27 cellular contexts compared by ENCODE assay signal in the genomic region with DNA sequence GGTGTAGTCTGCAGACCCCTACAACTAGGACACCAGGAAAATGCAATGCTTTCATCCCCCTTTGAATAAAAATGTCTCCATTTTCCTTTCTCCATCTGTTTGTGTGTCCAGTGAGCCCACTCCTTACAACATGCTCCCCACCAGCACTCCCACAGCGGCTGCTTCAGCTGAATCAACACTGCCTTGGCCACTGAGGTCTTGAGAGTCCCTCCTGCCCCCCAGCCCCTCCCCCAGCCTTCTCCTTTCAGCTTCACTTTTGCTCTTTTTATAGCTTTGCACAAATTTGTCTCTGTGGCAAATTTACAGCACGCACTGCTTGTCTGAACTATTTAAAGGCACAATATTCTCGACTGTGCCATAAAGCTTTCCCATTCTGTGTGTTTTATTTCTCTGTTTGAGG.
"Had no signal": no experiment of that assay in that cellular context is flagged by ENCODE, and none has a peak within 500 bp of the region (broad histone marks: within the 10 kb centered on the region; RNA-seq: fewer than 3 reads in every experiment).

No MANE protein-coding gene starts in this region.

- H3K27ac Mint-ChIP-seq: immature natural killer cell; naive thymus-derived CD8-positive, alpha-beta T cell; neural progenitor cell; progenitor cell of endocrine pancreas; stimulated activated effector memory CD8-positive, alpha-beta T cell treated with anti-CD3 and anti-CD28 coated beads, Interleukin-12 subunit alpha, Interleukin-12 subunit beta, amount 100 ng/mL, for 72 hours; stimulated activated naive CD8-positive, alpha-beta T cell treated with anti-CD3 and anti-CD28 coated beads, Interleukin-15, Interleukin-2, amounts not matched to agents 100 ng/mL and 50 ng/mL, for 24 hours had no signal

- H3K27me3 Mint-ChIP-seq: naive thymus-derived CD8-positive, alpha-beta T cell; stimulated activated naive CD8-positive, alpha-beta T cell treated with anti-CD3 and anti-CD28 coated beads, Interleukin-15, Interleukin-2, amounts not matched to agents 100 ng/mL and 50 ng/mL, for 24 hours had no signal

- H3K4me1 ChIP-seq: left lung, lower lobe of right lung, right atrium auricular region, right lobe of liver, spleen, suprapubic skin, tibial artery, upper lobe of right lung had no signal

- H3K9me3 Mint-ChIP-seq: nephron, neural progenitor cell had no signal

- H3K27ac ChIP-seq: left lung, lower lobe of right lung, neural progenitor cell, neutrophil, ovary, right atrium auricular region, right lobe of liver, skin epidermis, spleen, suprapubic skin, thoracic aorta, tibial artery, upper lobe of right lung had no signal

- H3K4me1 Mint-ChIP-seq: immature natural killer cell; naive thymus-derived CD8-positive, alpha-beta T cell; stimulated activated effector memory CD8-positive, alpha-beta T cell treated with anti-CD3 and anti-CD28 coated beads, Interleukin-12 subunit alpha, Interleukin-12 subunit beta, amount 100 ng/mL, for 72 hours had no signal

- DNase-seq: hypothalamus; immature natural killer cell; left lung; lower lobe of right lung; mammary epithelial cell; mesenchymal stem cell; naive thymus-derived CD8-positive, alpha-beta T cell; ovary; right lobe of liver; spleen; stimulated activated CD4-positive, alpha-beta T cell treated with anti-CD3 and anti-CD28 coated beads, Interleukin-4, amount 100 ng/mL, for 24 hours; stimulated activated naive CD4-positive, alpha-beta T cell; tibial artery; trophoblast cell; upper lobe of right lung had no signal

- H3K9me3 ChIP-seq: left lung, lower lobe of right lung, neutrophil, ovary, right atrium auricular region, right lobe of liver, spleen, suprapubic skin, thoracic aorta, tibial artery, upper lobe of right lung had no signal

- H3K9ac ChIP-seq: neural progenitor cell had no signal

- H3K4me2 ChIP-seq: neural progenitor cell had no signal

- FAIRE-seq: islet of Langerhans, urothelium cell line had no signal

- H3K4me3 Mint-ChIP-seq: immature natural killer cell; naive thymus-derived CD8-positive, alpha-beta T cell; nephron; neural progenitor cell; stimulated activated effector memory CD8-positive, alpha-beta T cell treated with anti-CD3 and anti-CD28 coated beads, Interleukin-12 subunit alpha, Interleukin-12 subunit beta, amount 100 ng/mL, for 72 hours; stimulated activated naive CD8-positive, alpha-beta T cell treated with anti-CD3 and anti-CD28 coated beads, Interleukin-15, Interleukin-2, amounts not matched to agents 100 ng/mL and 50 ng/mL, for 24 hours had no signal

- ATAC-seq: left lung; lower lobe of right lung; naive thymus-derived CD8-positive, alpha-beta T cell; right lobe of liver; stimulated activated effector memory CD8-positive, alpha-beta T cell treated with anti-CD3 and anti-CD28 coated beads, Interleukin-12 subunit alpha, Interleukin-12 subunit beta, amount 100 ng/mL, for 72 hours; upper lobe of right lung had no signal

- H2AFZ ChIP-seq: neural progenitor cell had no signal

- H3K36me3 Mint-ChIP-seq: immature natural killer cell; naive thymus-derived CD8-positive, alpha-beta T cell; neural progenitor cell; stimulated activated effector memory CD8-positive, alpha-beta T cell treated with anti-CD3 and anti-CD28 coated beads, Interleukin-12 subunit alpha, Interleukin-12 subunit beta, amount 100 ng/mL, for 72 hours had no signal

- H3K4me3 ChIP-seq: left lung, lower lobe of right lung, neural progenitor cell, ovary, right atrium auricular region, right lobe of liver, skin epidermis, spleen, suprapubic skin, thoracic aorta, tibial artery, upper lobe of right lung had no signal

- H3K36me3 ChIP-seq: left lung, lower lobe of right lung, neural progenitor cell, neutrophil, ovary, right atrium auricular region, right lobe of liver, spleen, suprapubic skin, thoracic aorta, tibial artery, upper lobe of right lung had no signal

- H3K27me3 ChIP-seq: left lung, neural progenitor cell, neutrophil, ovary, right atrium auricular region, right lobe of liver, spleen, suprapubic skin, tibial artery, upper lobe of right lung had no signal
